In genomic region chr9:129026442-129027223, GRCh38 we compare ENCODE assay signal across 8 cellular contexts. TPM values are rescaled to one million over a fixed set of nuclear protein-coding genes. Genes with fewer than 3 reads are reported as not detected.
DNase-seq lines count a peak whose midpoint lies in the region; ATAC-seq and TF ChIP-seq lines count a peak whose summit lies in the region.

No MANE protein-coding gene starts in this region.

- TF ChIP-seq POLR2A in breast epithelium (IDR thresholded peaks at IDR 0.05), result no peak

- H3K4me3 ChIP-seq in breast epithelium, result peak overlapping the region; percentile 81 to 93 (median 83)

- H3K9me3 ChIP-seq in breast epithelium, result no peaks in the 10 kb centered on the region

- peaks cover 10 to 23% of the 10 kb centered on the region in 2 donors for H3K4me1 ChIP-seq in breast epithelium

- H3K36me3 ChIP-seq in breast epithelium, result no peaks in the 10 kb centered on the region

- intact Hi-C loops in breast epithelium (cut with DNase I; ENCODE audit: low total_unique reads), result no loop called here

- DNase-seq in D341Med (ENCODE audit: low spot score) (peak; percentile 64), M059J (ENCODE audit: low read depth) (peak; percentile 26), breast epithelium (ENCODE audit: low spot score in 2 of 2) (peak; percentile 67 to 72), midbrain (lab: John Stamatoyannopoulos, UW) (peak; percentile 17), AG20443 (ENCODE audit: low spot score) (no peak)

- ATAC-seq in HG03039 (IDR thresholded peaks at IDR 0.05; ENCODE audit: unreplicated experiment) (no peak), GM21528 (IDR thresholded peaks at IDR 0.05; ENCODE audit: low FRiP score, unreplicated experiment) (no peak), HG02571 (IDR thresholded peaks at IDR 0.05; ENCODE audit: unreplicated experiment) (no peak)

- no peak for TF ChIP-seq CTCF in breast epithelium (IDR thresholded peaks at IDR 0.05)

- H3K27ac ChIP-seq in breast epithelium, result peak overlapping the region; percentile 87

- no peaks in the 10 kb centered on the region for H3K27me3 ChIP-seq in breast epithelium

RNA-seq across cellular contexts. Expression of gene SH3GLB2, which starts 1.5 kb away (rescaled TPM):
- 18.1 and 28.8 TPM in 2 replicates for total RNA-seq in M059J (2014; rRNA removed; shearing (Covaris generic))
- 100 to 1,000 TPM in 2 of 3 donors, 10 to 100 TPM in 1; 59.2 to 227 (median 150) TPM for total RNA-seq in breast epithelium

RNA-seq across cellular contexts. Expression of gene MIGA2, which starts 9.8 kb away (rescaled TPM):
- total RNA-seq in M059J (2014; rRNA removed; shearing (Covaris generic)), result 19.5 and 23.3 TPM in 2 replicates
- total RNA-seq in breast epithelium, result 10 to 100 TPM; 25.3 to 28.8 (median 27.9) TPM

RNA-seq across cellular contexts. Expression of gene DOLPP1, which starts 54.3 kb away (rescaled TPM):
- 25.7 and 32.4 TPM in 2 replicates for total RNA-seq in M059J (2014; rRNA removed; shearing (Covaris generic))
- 1 to 10 TPM; 5.6 to 9.2 (median 8.6) TPM for total RNA-seq in breast epithelium
